In the genomic region with DNA sequence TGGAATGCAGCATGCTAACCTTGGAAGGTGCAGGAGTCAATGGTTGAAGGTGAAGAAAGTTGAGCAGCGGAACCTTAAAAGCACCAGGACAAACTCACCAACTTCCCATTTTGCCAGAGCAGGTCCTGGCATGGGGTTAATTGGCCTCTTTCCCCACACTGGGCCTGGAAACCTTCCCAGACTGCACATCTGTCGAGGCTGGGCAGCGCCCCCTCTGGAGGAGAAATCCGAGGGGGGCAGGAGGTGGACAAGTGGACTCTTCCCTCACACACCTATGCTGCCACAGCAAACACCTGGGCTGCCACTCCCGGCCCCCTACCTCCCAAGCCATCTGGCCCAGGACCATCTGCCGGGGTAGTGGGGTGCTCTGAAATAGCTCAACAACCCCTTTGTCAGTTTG, we compare ENCODE assay signal across 20 cellular contexts.
"Had no signal": no experiment of that assay in that cellular context is flagged by ENCODE, and none has a peak within 500 bp of the region (broad histone marks: within the 10 kb centered on the region; RNA-seq: fewer than 3 reads in every experiment).

No MANE protein-coding gene starts in this region.

- H3K27ac Mint-ChIP-seq: activated CD8-positive, alpha-beta T cell treated with anti-CD3 and anti-CD28 coated beads for 36 hours; activated naive CD8-positive, alpha-beta T cell treated with anti-CD3 and anti-CD28 coated beads, Interleukin-2, amount 10 ng/mL, durations not matched to agents 7 days and 5 days; activated T-cell treated with anti-CD3 and anti-CD28 coated beads, Interleukin-2, amount 50 U/mL, for 72 hours; immature natural killer cell; naive thymus-derived CD8-positive, alpha-beta T cell; T-cell had no signal

- H3K36me3 ChIP-seq: cardiac muscle cell, colonic mucosa, neutrophil, tibial nerve had no signal

- H3K9me3 ChIP-seq: colonic mucosa, mucosa of descending colon, neutrophil had no signal

- H3K4me3 Mint-ChIP-seq: activated CD8-positive, alpha-beta T cell treated with anti-CD3 and anti-CD28 coated beads for 36 hours; activated naive CD8-positive, alpha-beta T cell treated with anti-CD3 and anti-CD28 coated beads, Interleukin-2, amount 10 ng/mL, durations not matched to agents 7 days and 5 days; activated T-cell treated with anti-CD3 and anti-CD28 coated beads, Interleukin-2, amount 50 U/mL, for 72 hours; immature natural killer cell; naive thymus-derived CD8-positive, alpha-beta T cell; T-cell had no signal

- H3K4me1 Mint-ChIP-seq: activated naive CD8-positive, alpha-beta T cell treated with anti-CD3 and anti-CD28 coated beads, Interleukin-2, amount 10 ng/mL, durations not matched to agents 7 days and 5 days; immature natural killer cell; naive thymus-derived CD8-positive, alpha-beta T cell; T-cell had no signal

- ATAC-seq: activated CD8-positive, alpha-beta T cell treated with anti-CD3 and anti-CD28 coated beads for 36 hours; activated T-cell treated with anti-CD3 and anti-CD28 coated beads, Interleukin-2, amount 50 U/mL, for 72 hours; left colon; mucosa of descending colon; naive thymus-derived CD8-positive, alpha-beta T cell; T-cell had no signal

- H3K27me3 ChIP-seq: cardiac muscle cell, colonic mucosa, neutrophil, tibial nerve had no signal

- DNase-seq: activated CD4-positive, alpha-beta T cell treated with anti-CD3 and anti-CD28 coated beads for 4 hours; activated CD8-positive, alpha-beta memory T cell treated with anti-CD3 and anti-CD28 coated beads, Interleukin-2, amount 50 U/mL, for 4 hours; activated CD8-positive, alpha-beta T cell treated with anti-CD3 and anti-CD28 coated beads for 36 hours; activated gamma-delta T cell treated with Interleukin-2 at 50 U/mL for 16 hours; activated naive CD8-positive, alpha-beta T cell treated with anti-CD3 and anti-CD28 coated beads, Interleukin-2, amount 10 ng/mL, durations not matched to agents 7 days and 5 days; activated T-cell treated with anti-CD3 and anti-CD28 coated beads, Interleukin-2, amount 50 U/mL, for 72 hours; colonic mucosa; effector memory CD4-positive, alpha-beta T cell; immature natural killer cell; left colon; mucosa of descending colon; naive thymus-derived CD8-positive, alpha-beta T cell; stimulated activated CD4-positive, alpha-beta T cell treated with anti-CD3 and anti-CD28 coated beads, Interleukin-15, amount 100 ng/mL, for 24 hours; T-cell; T1000 had no signal

- H3K4me1 ChIP-seq: colonic mucosa, tibial nerve had no signal

- H3K27ac ChIP-seq: cardiac muscle cell, colonic mucosa, epithelial cell of prostate, neutrophil, tibial nerve, VCaP had no signal

- H3K36me3 Mint-ChIP-seq: activated naive CD8-positive, alpha-beta T cell treated with anti-CD3 and anti-CD28 coated beads, Interleukin-2, amount 10 ng/mL, durations not matched to agents 7 days and 5 days; immature natural killer cell; T-cell had no signal

- H3K27me3 Mint-ChIP-seq: activated CD8-positive, alpha-beta T cell treated with anti-CD3 and anti-CD28 coated beads for 36 hours; activated naive CD8-positive, alpha-beta T cell treated with anti-CD3 and anti-CD28 coated beads, Interleukin-2, amount 10 ng/mL, durations not matched to agents 7 days and 5 days had no signal

- H3K4me3 ChIP-seq: cardiac muscle cell, colonic mucosa, mucosa of descending colon, tibial nerve had no signal
